11 cellular contexts compared by ENCODE assay signal in genomic region chr6:150924808-150925654, GRCh38. TPM values are rescaled to one million over a fixed set of nuclear protein-coding genes. Genes with fewer than 3 reads are reported as not detected.
DNase-seq lines count a peak whose midpoint lies in the region; ATAC-seq and TF ChIP-seq lines count a peak whose summit lies in the region.
"Had no signal": no experiment of that assay in that cellular context is flagged by ENCODE, and none has a peak within 500 bp of the region (broad histone marks: within the 10 kb centered on the region; RNA-seq: fewer than 3 reads in every experiment).

No MANE protein-coding gene starts in this region.

- peak; percentile 87 for ATAC-seq in sciatic nerve

- no peak for TF ChIP-seq CTCF in GM12865 (IDR thresholded peaks at IDR 0.05; ENCODE audit: insufficient read depth, low read depth, low read length, missing control alignments)
- TF ChIP-seq CTCF in right atrium auricular region (IDR thresholded peaks at IDR 0.05) = no peak

- intact Hi-C loops in sciatic nerve (cut with DNase I) = no loop called here
- intact Hi-C loops in posterior cingulate gyrus (cut with DNase I) = no loop called here

- DNase-seq in GM12865 (ENCODE audit: low read depth) (peak; percentile 9), adipocyte (ENCODE audit: low read depth) (no peak), right atrium auricular region (ENCODE audit: low spot score) (peak; percentile 70), sciatic nerve (ENCODE audit: low spot score) (no peak), NCI-H2227 (lab: John Stamatoyannopoulos, UW; ENCODE audit: unreplicated experiment) (no peak), posterior cingulate gyrus (no peak), AML-193 (lab: John Stamatoyannopoulos, UW) (no peak)
- DNase-seq in activated CD4-positive, alpha-beta T cell treated with anti-CD3 and anti-CD28 coated beads, Interleukin-2, amount 50 U/mL, for 4 hours = no peak
- DNase-seq: gastrocnemius medialis, NCI-H446 treated with DMSO at 0.1 percent for 48 hours had no signal

- H3K27me3 ChIP-seq in adipocyte (replicated peaks; ENCODE audit: control insufficient read depth, insufficient read depth, low read length) (no peaks in the 10 kb centered on the region), right atrium auricular region (no peaks in the 10 kb centered on the region)
- H3K27me3 ChIP-seq: gastrocnemius medialis had no signal

- H3K36me3 ChIP-seq in adipocyte (ENCODE audit: control insufficient read depth, insufficient read depth, low read length, severe bottlenecking) = peaks cover 14% of the 10 kb centered on the region
- H3K36me3 ChIP-seq in right atrium auricular region = peaks cover under 1% of the 10 kb centered on the region
- H3K36me3 ChIP-seq: gastrocnemius medialis had no signal

- H3K4me3 ChIP-seq in GM12865 (ENCODE audit: low read depth, low read length) = no peak overlapping the region
- peak overlapping the region; percentile 35 for H3K4me3 ChIP-seq in adipocyte (ENCODE audit: low read length)
- H3K4me3 ChIP-seq in right atrium auricular region = no peak overlapping the region
- H3K4me3 ChIP-seq: gastrocnemius medialis had no signal

- H3K9me3 ChIP-seq in adipocyte (ENCODE audit: control insufficient read depth, low read length) (no peaks in the 10 kb centered on the region), right atrium auricular region (no peaks in the 10 kb centered on the region)
- H3K9me3 ChIP-seq: gastrocnemius medialis had no signal

- H3K27ac ChIP-seq in right atrium auricular region = peak overlapping the region; percentile 13 to 26
- H3K27ac ChIP-seq: gastrocnemius medialis, HL-60 had no signal

- H3K9ac ChIP-seq in adipocyte (ENCODE audit: low read length) = no peak overlapping the region

- H3K4me1 ChIP-seq in adipocyte (ENCODE audit: control insufficient read depth, insufficient read depth, low read length) = peaks cover 36% of the 10 kb centered on the region
- H3K4me1 ChIP-seq in right atrium auricular region = no peaks in the 10 kb centered on the region
- H3K4me1 ChIP-seq: gastrocnemius medialis had no signal

RNA-seq across cellular contexts. Expression of gene MTHFD1L, which starts 59.5 kb away (rescaled TPM):
- 10 to 100 TPM in 1 of 2 donors, 1 to 10 TPM in 1; 4.1 to 12.2 TPM for total RNA-seq in right atrium auricular region
- 30.4 TPM for total RNA-seq in sciatic nerve

Comparison
In these comparisons a context has a peak if more than half of its experiments do, and no peak if none do; other contexts are left out.
1. DNase-seq: peak in GM12865 (single experiment) and right atrium auricular region (single experiment); none in adipocyte (single experiment), sciatic nerve (single experiment), NCI-H2227 (single experiment), posterior cingulate gyrus (0 of 10), activated CD4-positive, alpha-beta T cell treated with anti-CD3 and anti-CD28 coated beads, Interleukin-2, amount 50 U/mL, for 4 hours (0 of 2) and AML-193 (0 of 2).